Comparison of ENCODE assay signal across 21 cellular contexts in genomic region chr13:44432595-44432994, GRCh38. TPM values are rescaled to one million over a fixed set of nuclear protein-coding genes. Genes with fewer than 3 reads are reported as not detected.
DNase-seq lines count a peak whose midpoint lies in the region; ATAC-seq and TF ChIP-seq lines count a peak whose summit lies in the region.
"Had no signal": no experiment of that assay in that cellular context is flagged by ENCODE, and none has a peak within 500 bp of the region (broad histone marks: within the 10 kb centered on the region; RNA-seq: fewer than 3 reads in every experiment).

No MANE protein-coding gene starts in this region.

- peaks cover 12% of the 10 kb centered on the region for H3K4me1 Mint-ChIP-seq in CD14-positive monocyte
- H3K4me1 Mint-ChIP-seq in CD8-positive, alpha-beta T cell (ENCODE audit: low read depth), result peaks cover 26% of the 10 kb centered on the region

- H3K27me3 Mint-ChIP-seq in CD14-positive monocyte (ENCODE audit: low read depth in 3 of 3), result peaks cover 11 to 23% (median 13%) of the 10 kb centered on the region in 3 donors
- peaks cover 5% of the 10 kb centered on the region for H3K27me3 Mint-ChIP-seq in CD8-positive, alpha-beta T cell (ENCODE audit: low read depth)

- intact Hi-C loops in CD14-positive monocyte (cut with micrococcal nuclease), result loop anchor here in 1 of 2 donors (10.0 kb wide), 2 partner anchors 128 to 248 kb away; no protein-coding TSS in a partner anchor
- intact Hi-C loops in CD8-positive, alpha-beta T cell (cut with DNase I, micrococcal nuclease), result loop anchor here in 1 of 2 experiments (10.0 kb wide), 1 partner anchor 1348 kb away; no protein-coding TSS in a partner anchor

- no peak for TF ChIP-seq CTCF in CD14-positive monocyte (IDR thresholded peaks at IDR 0.05)
- no peak for TF ChIP-seq CTCF in CD8-positive, alpha-beta T cell (IDR thresholded peaks at IDR 0.05)

- POLR2A ChIA-PET in CD8-positive, alpha-beta T cell (lab: Charles Lee), result no interaction called here

- H3K9me3 Mint-ChIP-seq in CD14-positive monocyte, result no peaks in the 10 kb centered on the region
- H3K9me3 Mint-ChIP-seq in CD8-positive, alpha-beta T cell, result no peaks in the 10 kb centered on the region
- H3K9me3 Mint-ChIP-seq: activated naive CD8-positive, alpha-beta T cell treated with anti-CD3 and anti-CD28 coated beads for 36 hours; activated T-cell treated with anti-CD3 and anti-CD28 coated beads, Interleukin-2, amount 50 U/mL, for 24 hours; H9; natural killer cell had no signal

- peaks cover 9 to 21% of the 10 kb centered on the region in 2 donors for H3K36me3 Mint-ChIP-seq in CD14-positive monocyte
- peaks cover 12% of the 10 kb centered on the region for H3K36me3 Mint-ChIP-seq in CD8-positive, alpha-beta T cell
- H3K36me3 Mint-ChIP-seq: natural killer cell had no signal

- no peak for ATAC-seq in CD8-positive, alpha-beta T cell
- ATAC-seq: esophagus mucosa, left lung, natural killer cell, sciatic nerve had no signal

- DNase-seq in OCI-M1 (lab: John Stamatoyannopoulos, UW) (peak; percentile 24), medulla oblongata (ENCODE audit: extremely low spot score) (peak; percentile 23), superior temporal gyrus (ENCODE audit: extremely low spot score) (peak; percentile 45), CD14-positive monocyte (ENCODE audit: low spot score) (no peak), KG1 (lab: John Stamatoyannopoulos, UW) (no peak)
- DNase-seq in stimulated activated CD4-positive, alpha-beta T cell treated with anti-CD3 and anti-CD28 coated beads, Interleukin-4, amount 100 ng/mL, for 4 hours, result no peak
- DNase-seq in CD8-positive, alpha-beta T cell, result no peak
- DNase-seq: activated CD4-positive, alpha-beta T cell treated with anti-CD3 and anti-CD28 coated beads, Interleukin-2, amount 50 U/mL, for 1 hour; activated naive CD8-positive, alpha-beta T cell treated with anti-CD3 and anti-CD28 coated beads for 36 hours; activated T-cell treated with anti-CD3 and anti-CD28 coated beads, Interleukin-2, amount 50 U/mL, for 24 hours; DMS79 treated with DMSO at 0.1 percent for 48 hours; H9; left lung; natural killer cell; NCI-H1092; stimulated activated CD4-positive, alpha-beta T cell treated with anti-CD3 and anti-CD28 coated beads, Interleukin-4, amount 100 ng/mL, for 1 hour had no signal

- no peaks in the 10 kb centered on the region for H3K36me3 ChIP-seq in CD8-positive, alpha-beta T cell (ENCODE audit: insufficient read depth, low read length)

- no peak overlapping the region for H3K27ac Mint-ChIP-seq in CD14-positive monocyte
- no peak overlapping the region for H3K27ac Mint-ChIP-seq in CD8-positive, alpha-beta T cell
- H3K27ac Mint-ChIP-seq: activated naive CD8-positive, alpha-beta T cell treated with anti-CD3 and anti-CD28 coated beads for 36 hours; activated T-cell treated with anti-CD3 and anti-CD28 coated beads, Interleukin-2, amount 50 U/mL, for 24 hours had no signal

- no peak overlapping the region for H3K4me3 Mint-ChIP-seq in CD14-positive monocyte
- no peak overlapping the region for H3K4me3 Mint-ChIP-seq in CD8-positive, alpha-beta T cell
- H3K4me3 Mint-ChIP-seq: activated naive CD8-positive, alpha-beta T cell treated with anti-CD3 and anti-CD28 coated beads for 36 hours; activated T-cell treated with anti-CD3 and anti-CD28 coated beads, Interleukin-2, amount 50 U/mL, for 24 hours; H9; natural killer cell had no signal

- H3K4me3 ChIP-seq in CD8-positive, alpha-beta T cell (ENCODE audit: low read depth, low read length), result no peak overlapping the region
- H3K4me3 ChIP-seq: BLaER1, SJSA1 had no signal

- H3K4me1 ChIP-seq in CD8-positive, alpha-beta T cell (ENCODE audit: insufficient read depth, low read length), result peaks cover 20% of the 10 kb centered on the region

- no peaks in the 10 kb centered on the region for H3K9me3 ChIP-seq in CD8-positive, alpha-beta T cell (ENCODE audit: low read length)
- H3K9me3 ChIP-seq: left lung, SJSA1 had no signal

- no peaks in the 10 kb centered on the region for H3K27me3 ChIP-seq in CD8-positive, alpha-beta T cell (ENCODE audit: insufficient read depth, low read length)
- H3K27me3 ChIP-seq: BLaER1, left lung, SJSA1 had no signal

- CTCF ChIA-PET in CD8-positive, alpha-beta T cell (lab: Charles Lee), result interaction anchor here (1.0 to 7.3 kb wide), 2 partner anchors 383 to 526 kb away, joined by 3 to 89 read pairs; no protein-coding TSS in a partner anchor

- peak overlapping the region; percentile 98 for H3K27ac ChIP-seq in cingulate gyrus (ENCODE audit: low read depth, low read length)
- H3K27ac ChIP-seq in CD8-positive, alpha-beta T cell (ENCODE audit: low read depth, low read length), result no peak overlapping the region
- H3K27ac ChIP-seq: BLaER1, SJSA1 had no signal

RNA-seq across cellular contexts. Expression of gene SERP2, which starts 59.0 kb away (rescaled TPM):
- polyA plus RNA-seq in CD14-positive monocyte, result not detected
- total RNA-seq in CD8-positive, alpha-beta T cell, result not detected
- total RNA-seq: SJSA1 had no signal

Comparison
In these comparisons a context has a peak if more than half of its experiments do, and no peak if none do; other contexts are left out.
1. DNase-seq: peak in OCI-M1 (single experiment), medulla oblongata (single experiment) and superior temporal gyrus (single experiment); none in CD14-positive monocyte (single experiment), stimulated activated CD4-positive, alpha-beta T cell treated with anti-CD3 and anti-CD28 coated beads, Interleukin-4, amount 100 ng/mL, for 4 hours (0 of 2), CD8-positive, alpha-beta T cell (0 of 7) and KG1 (single experiment).